ENCODE assay signal across 8 cellular contexts in the genomic region with DNA sequence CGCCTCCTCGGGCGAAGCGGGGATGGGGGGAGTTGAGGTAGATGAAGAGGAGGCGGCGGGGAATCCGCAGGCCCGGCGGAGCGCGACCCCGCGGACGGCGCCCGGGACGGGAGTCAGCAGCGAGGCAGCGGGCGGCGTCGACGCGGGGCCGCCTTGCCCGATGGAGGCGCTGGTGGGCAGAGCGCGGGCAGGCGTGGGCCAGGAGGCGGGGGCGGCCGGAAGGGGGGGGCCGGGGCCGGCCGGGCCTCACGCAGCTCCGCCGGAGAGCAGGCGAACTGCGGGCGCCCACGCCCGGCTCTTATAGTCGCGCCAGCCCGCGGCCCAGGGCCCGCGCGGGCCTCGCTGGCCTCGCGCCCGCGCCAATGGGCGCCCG. TPM values are rescaled to one million over a fixed set of nuclear protein-coding genes. Genes with fewer than 3 reads are reported as not detected.
A peak's percentile ranks its signal among the peaks of the same experiment; 100 is the strongest.
DNase-seq lines count a peak whose midpoint lies in the region; ATAC-seq and TF ChIP-seq lines count a peak whose summit lies in the region.

A gene with protein sequence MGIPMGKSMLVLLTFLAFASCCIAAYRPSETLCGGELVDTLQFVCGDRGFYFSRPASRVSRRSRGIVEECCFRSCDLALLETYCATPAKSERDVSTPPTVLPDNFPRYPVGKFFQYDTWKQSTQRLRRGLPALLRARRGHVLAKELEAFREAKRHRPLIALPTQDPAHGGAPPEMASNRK (minus strand): TSS at position 272 of the 373 bp plus-strand sequence. CDS start 3,866 bp downstream, outside the sequence.

- H3K27ac ChIP-seq in VCaP: no peak within 1 kb of the TSS

- peaks cover 9% of the 10 kb centered on the region for H3K36me3 Mint-ChIP-seq in progenitor cell of endocrine pancreas (ENCODE audit: insufficient read depth)

- intact Hi-C loops in Right ventricle myocardium superior (cut with DNase I): no loop called here

- no peak for ATAC-seq in Right ventricle myocardium superior (ENCODE audit: poor library complexity)

- peak within 1 kb of the TSS; percentile 69 for H3K27ac Mint-ChIP-seq in progenitor cell of endocrine pancreas

- H3K4me1 Mint-ChIP-seq in progenitor cell of endocrine pancreas (ENCODE audit: low read depth): peaks cover 11% of the 10 kb centered on the region

- H3K27me3 Mint-ChIP-seq in progenitor cell of endocrine pancreas: peaks cover 43% of the 10 kb centered on the region

- DNase-seq in D341Med (ENCODE audit: low spot score) (peak; percentile 70), Right ventricle myocardium superior (peak; percentile 37), progenitor cell of endocrine pancreas (ENCODE audit: low spot score, unreplicated experiment) (no peak), NAMALWA (ENCODE audit: low spot score) (no peak), kidney glomerular epithelial cell (lab: John Stamatoyannopoulos, UW) (no peak), NCI-H187 (lab: John Stamatoyannopoulos, UW) (no peak), NCI-H2171 (lab: John Stamatoyannopoulos, UW) (no peak)

- no peaks in the 10 kb centered on the region for H3K9me3 Mint-ChIP-seq in progenitor cell of endocrine pancreas (ENCODE audit: low read depth)

- peak within 1 kb of the TSS; percentile 91 for H3K4me3 Mint-ChIP-seq in progenitor cell of endocrine pancreas (ENCODE audit: low read depth)

- 0 out of 2 replicates have a peak, but pooled peaks have one; percentile 8 for TF ChIP-seq CTCF in VCaP (conservative IDR thresholded peaks at IDR 0.05)
- TF ChIP-seq CTCF in progenitor cell of endocrine pancreas (IDR thresholded peaks at IDR 0.05; ENCODE audit: unreplicated experiment): peak; percentile 27

RNA-seq across cellular contexts. Expression of the gene that starts here (rescaled TPM):
- total RNA-seq in Right ventricle myocardium superior: 79.9 TPM
- 4,678 and 5,100 TPM in 2 replicates for total RNA-seq in progenitor cell of endocrine pancreas

Comparison
In these comparisons a context has a peak if more than half of its experiments do, and no peak if none do; other contexts are left out.
1. RNA of the gene that starts here (total RNA-seq): 4,678 to 5,100 TPM in progenitor cell of endocrine pancreas; 79.9 TPM in Right ventricle myocardium superior (single experiment); every median in the first group is over 10 times any median in the second.
2. DNase-seq: peak in D341Med (single experiment) and Right ventricle myocardium superior (single experiment); none in progenitor cell of endocrine pancreas (single experiment), NAMALWA (single experiment), kidney glomerular epithelial cell (single experiment), NCI-H187 (0 of 2) and NCI-H2171 (single experiment).